8 cellular contexts compared by ENCODE assay signal in genomic region chr3:107240183-107241091, GRCh38.
DNase-seq lines count a peak whose midpoint lies in the region; ATAC-seq and TF ChIP-seq lines count a peak whose summit lies in the region.

No MANE protein-coding gene starts in this region.

- peak overlapping the region; percentile 96 for H2AFZ ChIP-seq in neuron (ENCODE audit: low read depth, low read length)

- DNase-seq in DMS 273 treated with DMSO at 0.1 percent for 48 hours (lab: John Stamatoyannopoulos, UW) (peak; percentile 53), HUDEP-2 (lab: John Stamatoyannopoulos, UW; ENCODE audit: unreplicated experiment in 76 of 76) (peak in 72 of 76 experiments; percentile 3 to 71 (median 47)), activated gamma-delta T cell (lab: John Stamatoyannopoulos, UW) (peak; percentile 48), foreskin melanocyte (peak; percentile 71), stromal cell of bone marrow (ENCODE audit: low read depth) (peak; percentile 59)

- H3K27me3 ChIP-seq in neuron (ENCODE audit: insufficient read depth, low read length) = no peaks in the 10 kb centered on the region

- peak; percentile 69 for TF ChIP-seq POLR2A in Raji (IDR thresholded peaks at IDR 0.05; ENCODE audit: insufficient read depth, low read depth, low read length)

- peaks cover 22% of the 10 kb centered on the region for H3K4me1 ChIP-seq in neuron (ENCODE audit: insufficient read depth, low read length)

- peak; percentile 84 for ATAC-seq in GM21447 (IDR thresholded peaks at IDR 0.05; ENCODE audit: unreplicated experiment)

- no peaks in the 10 kb centered on the region for H3K36me3 ChIP-seq in neuron (ENCODE audit: insufficient read depth, low read length)

- no peaks in the 10 kb centered on the region for H3K9me3 ChIP-seq in neuron (ENCODE audit: low read length)

- peak overlapping the region; percentile 78 for H3K4me3 ChIP-seq in neuron (ENCODE audit: low read length)

Comparison
In these comparisons a context has a peak if more than half of its experiments do, and no peak if none do; other contexts are left out.
1. Peak in every context shown above with its lines: DNase-seq, ATAC-seq and H3K4me3 ChIP-seq.